In the genomic region with DNA sequence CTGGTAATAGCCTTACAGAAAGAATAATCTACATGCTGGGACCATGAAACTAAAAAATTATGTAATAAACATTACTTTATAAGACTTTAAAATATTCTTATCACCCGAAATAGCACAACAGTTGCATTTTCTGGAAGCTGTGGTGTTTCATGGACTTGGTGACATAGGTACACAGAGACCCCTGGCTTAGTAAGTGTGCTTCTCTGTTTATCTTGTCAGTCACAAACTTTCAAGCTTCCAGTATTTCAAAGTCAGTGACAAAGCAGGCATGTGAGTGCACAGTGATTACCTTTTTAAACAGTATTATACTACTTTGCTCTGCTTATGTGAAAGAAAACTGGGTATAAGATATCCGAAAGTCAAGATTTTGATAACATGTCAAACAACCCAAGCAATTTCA, we compare ENCODE assay signal across 1 cellular context.
TF ChIP-seq lines count a peak whose summit lies in the region.

No MANE protein-coding gene starts in this region.

TF ChIP-seq in HepG2, 621 proteins besides CTCF, POLR2A, EP300 and RAD21 (continued from another document):
- TF ChIP-seq, protein P1, sequence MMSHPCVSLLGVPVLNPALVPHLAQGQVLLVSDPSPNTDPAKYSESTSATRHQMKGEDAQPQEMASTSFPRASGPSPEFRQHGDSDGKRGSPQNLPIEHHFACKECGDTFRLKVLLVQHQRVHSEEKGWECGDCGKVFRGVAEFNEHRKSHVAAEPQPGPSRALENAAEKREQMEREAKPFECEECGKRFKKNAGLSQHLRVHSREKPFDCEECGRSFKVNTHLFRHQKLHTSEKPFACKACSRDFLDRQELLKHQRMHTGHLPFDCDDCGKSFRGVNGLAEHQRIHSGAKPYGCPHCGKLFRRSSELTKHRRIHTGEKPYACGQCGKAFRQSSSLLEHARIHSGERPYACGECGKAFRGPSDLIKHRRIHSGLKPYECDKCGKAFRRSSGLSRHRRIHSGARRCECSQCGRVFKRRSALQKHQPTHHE (CRISPR knock-in tag; IDR thresholded peaks at IDR 0.05; ENCODE audit: borderline replicate concordance), result no peak
- no peak for TF ChIP-seq ZNF367 (CRISPR knock-in tag; IDR thresholded peaks at IDR 0.05; ENCODE audit: borderline replicate concordance)
- TF ChIP-seq KMT2A (CRISPR knock-in tag; IDR thresholded peaks at IDR 0.05), result no peak
- peak; percentile 21; the same call in 1 of the 2 replicates for TF ChIP-seq MIXL1 (CRISPR knock-in tag; IDR thresholded peaks at IDR 0.05)
- TF ChIP-seq ZFAT (CRISPR knock-in tag; conservative IDR thresholded peaks at IDR 0.05), result no peak
- TF ChIP-seq, protein P2, sequence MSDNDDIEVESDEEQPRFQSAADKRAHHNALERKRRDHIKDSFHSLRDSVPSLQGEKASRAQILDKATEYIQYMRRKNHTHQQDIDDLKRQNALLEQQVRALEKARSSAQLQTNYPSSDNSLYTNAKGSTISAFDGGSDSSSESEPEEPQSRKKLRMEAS (IDR thresholded peaks at IDR 0.05), result 0 out of 2 replicates have a peak, but pooled peaks have one; percentile 22
- no peak for TF ChIP-seq ATF1 (CRISPR knock-in tag; IDR thresholded peaks at IDR 0.05)
- TF ChIP-seq, protein P3, sequence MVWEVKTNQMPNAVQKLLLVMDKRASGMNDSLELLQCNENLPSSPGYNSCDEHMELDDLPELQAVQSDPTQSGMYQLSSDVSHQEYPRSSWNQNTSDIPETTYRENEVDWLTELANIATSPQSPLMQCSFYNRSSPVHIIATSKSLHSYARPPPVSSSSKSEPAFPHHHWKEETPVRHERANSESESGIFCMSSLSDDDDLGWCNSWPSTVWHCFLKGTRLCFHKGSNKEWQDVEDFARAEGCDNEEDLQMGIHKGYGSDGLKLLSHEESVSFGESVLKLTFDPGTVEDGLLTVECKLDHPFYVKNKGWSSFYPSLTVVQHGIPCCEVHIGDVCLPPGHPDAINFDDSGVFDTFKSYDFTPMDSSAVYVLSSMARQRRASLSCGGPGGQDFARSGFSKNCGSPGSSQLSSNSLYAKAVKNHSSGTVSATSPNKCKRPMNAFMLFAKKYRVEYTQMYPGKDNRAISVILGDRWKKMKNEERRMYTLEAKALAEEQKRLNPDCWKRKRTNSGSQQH (CRISPR knock-in tag; IDR thresholded peaks at IDR 0.05; ENCODE audit: low read depth), result no peak
- TF ChIP-seq ZNF879 (CRISPR knock-in tag; IDR thresholded peaks at IDR 0.05), result no peak
- no peak for TF ChIP-seq ZNF556 (CRISPR knock-in tag; IDR thresholded peaks at IDR 0.05; ENCODE audit: borderline replicate concordance)
- TF ChIP-seq, protein P4, sequence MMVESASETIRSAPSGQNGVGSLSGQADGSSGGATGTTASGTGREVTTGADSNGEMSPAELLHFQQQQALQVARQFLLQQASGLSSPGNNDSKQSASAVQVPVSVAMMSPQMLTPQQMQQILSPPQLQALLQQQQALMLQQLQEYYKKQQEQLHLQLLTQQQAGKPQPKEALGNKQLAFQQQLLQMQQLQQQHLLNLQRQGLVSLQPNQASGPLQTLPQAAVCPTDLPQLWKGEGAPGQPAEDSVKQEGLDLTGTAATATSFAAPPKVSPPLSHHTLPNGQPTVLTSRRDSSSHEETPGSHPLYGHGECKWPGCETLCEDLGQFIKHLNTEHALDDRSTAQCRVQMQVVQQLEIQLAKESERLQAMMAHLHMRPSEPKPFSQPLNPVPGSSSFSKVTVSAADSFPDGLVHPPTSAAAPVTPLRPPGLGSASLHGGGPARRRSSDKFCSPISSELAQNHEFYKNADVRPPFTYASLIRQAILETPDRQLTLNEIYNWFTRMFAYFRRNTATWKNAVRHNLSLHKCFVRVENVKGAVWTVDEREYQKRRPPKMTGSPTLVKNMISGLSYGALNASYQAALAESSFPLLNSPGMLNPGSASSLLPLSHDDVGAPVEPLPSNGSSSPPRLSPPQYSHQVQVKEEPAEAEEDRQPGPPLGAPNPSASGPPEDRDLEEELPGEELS (CRISPR knock-in tag; IDR thresholded peaks at IDR 0.05), result 0 out of 2 replicates have a peak, but pooled peaks have one; percentile 37
- TF ChIP-seq, protein P5, sequence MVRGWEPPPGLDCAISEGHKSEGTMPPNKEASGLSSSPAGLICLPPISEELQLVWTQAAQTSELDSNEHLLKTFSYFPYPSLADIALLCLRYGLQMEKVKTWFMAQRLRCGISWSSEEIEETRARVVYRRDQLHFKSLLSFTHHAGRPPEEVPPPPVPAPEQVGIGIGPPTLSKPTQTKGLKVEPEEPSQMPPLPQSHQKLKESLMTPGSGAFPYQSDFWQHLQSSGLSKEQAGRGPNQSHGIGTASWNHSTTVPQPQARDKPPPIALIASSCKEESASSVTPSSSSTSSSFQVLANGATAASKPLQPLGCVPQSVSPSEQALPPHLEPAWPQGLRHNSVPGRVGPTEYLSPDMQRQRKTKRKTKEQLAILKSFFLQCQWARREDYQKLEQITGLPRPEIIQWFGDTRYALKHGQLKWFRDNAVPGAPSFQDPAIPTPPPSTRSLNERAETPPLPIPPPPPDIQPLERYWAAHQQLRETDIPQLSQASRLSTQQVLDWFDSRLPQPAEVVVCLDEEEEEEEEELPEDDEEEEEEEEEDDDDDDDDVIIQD (CRISPR knock-in tag; IDR thresholded peaks at IDR 0.05; ENCODE audit: low read depth), result peak; percentile 60; the same call in 1 of the 2 replicates
- TF ChIP-seq, protein P6, sequence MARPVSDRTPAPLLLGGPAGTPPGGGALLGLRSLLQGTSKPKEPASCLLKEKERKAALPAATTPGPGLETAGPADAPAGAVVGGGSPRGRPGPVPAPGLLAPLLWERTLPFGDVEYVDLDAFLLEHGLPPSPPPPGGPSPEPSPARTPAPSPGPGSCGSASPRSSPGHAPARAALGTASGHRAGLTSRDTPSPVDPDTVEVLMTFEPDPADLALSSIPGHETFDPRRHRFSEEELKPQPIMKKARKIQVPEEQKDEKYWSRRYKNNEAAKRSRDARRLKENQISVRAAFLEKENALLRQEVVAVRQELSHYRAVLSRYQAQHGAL (CRISPR knock-in tag; IDR thresholded peaks at IDR 0.05; ENCODE audit: not compliant biosample characterization), result no peak
- TF ChIP-seq, protein P7, sequence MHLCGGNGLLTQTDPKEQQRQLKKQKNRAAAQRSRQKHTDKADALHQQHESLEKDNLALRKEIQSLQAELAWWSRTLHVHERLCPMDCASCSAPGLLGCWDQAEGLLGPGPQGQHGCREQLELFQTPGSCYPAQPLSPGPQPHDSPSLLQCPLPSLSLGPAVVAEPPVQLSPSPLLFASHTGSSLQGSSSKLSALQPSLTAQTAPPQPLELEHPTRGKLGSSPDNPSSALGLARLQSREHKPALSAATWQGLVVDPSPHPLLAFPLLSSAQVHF (CRISPR knock-in tag; IDR thresholded peaks at IDR 0.05), result no peak
- no peak for TF ChIP-seq SSRP1 (CRISPR knock-in tag; IDR thresholded peaks at IDR 0.05)
- TF ChIP-seq, protein P8, sequence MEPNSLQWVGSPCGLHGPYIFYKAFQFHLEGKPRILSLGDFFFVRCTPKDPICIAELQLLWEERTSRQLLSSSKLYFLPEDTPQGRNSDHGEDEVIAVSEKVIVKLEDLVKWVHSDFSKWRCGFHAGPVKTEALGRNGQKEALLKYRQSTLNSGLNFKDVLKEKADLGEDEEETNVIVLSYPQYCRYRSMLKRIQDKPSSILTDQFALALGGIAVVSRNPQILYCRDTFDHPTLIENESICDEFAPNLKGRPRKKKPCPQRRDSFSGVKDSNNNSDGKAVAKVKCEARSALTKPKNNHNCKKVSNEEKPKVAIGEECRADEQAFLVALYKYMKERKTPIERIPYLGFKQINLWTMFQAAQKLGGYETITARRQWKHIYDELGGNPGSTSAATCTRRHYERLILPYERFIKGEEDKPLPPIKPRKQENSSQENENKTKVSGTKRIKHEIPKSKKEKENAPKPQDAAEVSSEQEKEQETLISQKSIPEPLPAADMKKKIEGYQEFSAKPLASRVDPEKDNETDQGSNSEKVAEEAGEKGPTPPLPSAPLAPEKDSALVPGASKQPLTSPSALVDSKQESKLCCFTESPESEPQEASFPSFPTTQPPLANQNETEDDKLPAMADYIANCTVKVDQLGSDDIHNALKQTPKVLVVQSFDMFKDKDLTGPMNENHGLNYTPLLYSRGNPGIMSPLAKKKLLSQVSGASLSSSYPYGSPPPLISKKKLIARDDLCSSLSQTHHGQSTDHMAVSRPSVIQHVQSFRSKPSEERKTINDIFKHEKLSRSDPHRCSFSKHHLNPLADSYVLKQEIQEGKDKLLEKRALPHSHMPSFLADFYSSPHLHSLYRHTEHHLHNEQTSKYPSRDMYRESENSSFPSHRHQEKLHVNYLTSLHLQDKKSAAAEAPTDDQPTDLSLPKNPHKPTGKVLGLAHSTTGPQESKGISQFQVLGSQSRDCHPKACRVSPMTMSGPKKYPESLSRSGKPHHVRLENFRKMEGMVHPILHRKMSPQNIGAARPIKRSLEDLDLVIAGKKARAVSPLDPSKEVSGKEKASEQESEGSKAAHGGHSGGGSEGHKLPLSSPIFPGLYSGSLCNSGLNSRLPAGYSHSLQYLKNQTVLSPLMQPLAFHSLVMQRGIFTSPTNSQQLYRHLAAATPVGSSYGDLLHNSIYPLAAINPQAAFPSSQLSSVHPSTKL (CRISPR knock-in tag; IDR thresholded peaks at IDR 0.05), result peak; percentile 83
- no peak for TF ChIP-seq ZNF850 (CRISPR knock-in tag; conservative IDR thresholded peaks at IDR 0.05)
- no peak for TF ChIP-seq AGO1 (IDR thresholded peaks at IDR 0.05; ENCODE audit: low read depth, low read length, poor library complexity, severe bottlenecking)
- no peak for TF ChIP-seq TRIM24 (CRISPR knock-in tag; IDR thresholded peaks at IDR 0.05)
- TF ChIP-seq TBX3 (IDR thresholded peaks at IDR 0.05; ENCODE audit: borderline replicate concordance), result no peak
- TF ChIP-seq ZNF180 (CRISPR knock-in tag; IDR thresholded peaks at IDR 0.05; ENCODE audit: borderline replicate concordance, low read depth), result no peak
- TF ChIP-seq, protein P9, sequence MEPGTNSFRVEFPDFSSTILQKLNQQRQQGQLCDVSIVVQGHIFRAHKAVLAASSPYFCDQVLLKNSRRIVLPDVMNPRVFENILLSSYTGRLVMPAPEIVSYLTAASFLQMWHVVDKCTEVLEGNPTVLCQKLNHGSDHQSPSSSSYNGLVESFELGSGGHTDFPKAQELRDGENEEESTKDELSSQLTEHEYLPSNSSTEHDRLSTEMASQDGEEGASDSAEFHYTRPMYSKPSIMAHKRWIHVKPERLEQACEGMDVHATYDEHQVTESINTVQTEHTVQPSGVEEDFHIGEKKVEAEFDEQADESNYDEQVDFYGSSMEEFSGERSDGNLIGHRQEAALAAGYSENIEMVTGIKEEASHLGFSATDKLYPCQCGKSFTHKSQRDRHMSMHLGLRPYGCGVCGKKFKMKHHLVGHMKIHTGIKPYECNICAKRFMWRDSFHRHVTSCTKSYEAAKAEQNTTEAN (CRISPR knock-in tag; conservative IDR thresholded peaks at IDR 0.05), result peak; percentile 94
